Comparison of ENCODE assay signal across 17 cellular contexts in the genomic region with DNA sequence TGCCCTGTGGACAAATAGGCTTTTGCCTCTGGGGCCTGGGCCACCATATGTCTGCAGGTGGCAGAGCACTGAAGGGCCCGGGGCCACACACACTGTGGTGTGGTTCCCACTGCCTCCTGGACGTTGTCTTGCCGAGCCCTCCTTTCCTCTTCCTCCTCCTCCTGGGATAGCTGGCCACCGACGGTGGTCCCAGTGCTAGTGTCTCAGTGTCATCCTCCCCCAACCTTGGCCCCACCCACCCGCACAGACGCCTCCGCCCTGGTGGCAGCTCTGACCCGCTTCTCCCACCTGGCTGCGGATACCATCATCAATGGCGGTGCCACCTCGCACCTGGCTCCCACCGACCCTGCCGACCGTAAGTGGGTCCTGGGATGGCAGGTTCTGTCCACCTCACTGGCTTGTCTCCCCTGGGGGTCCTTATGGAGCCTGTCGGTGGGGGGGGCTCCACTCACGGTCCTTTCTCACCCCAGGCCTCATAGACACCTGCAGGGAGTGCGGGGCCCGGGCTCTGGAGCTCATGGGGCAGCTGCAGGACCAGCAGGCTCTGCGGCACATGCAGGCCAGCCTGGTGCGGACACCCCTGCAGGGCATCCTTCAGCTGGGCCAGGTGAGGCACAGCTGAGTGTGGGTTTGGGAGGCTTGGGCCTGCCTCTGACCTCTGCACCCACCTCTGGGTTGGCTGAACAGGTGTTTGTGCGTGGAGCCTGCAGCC. TPM values are rescaled to one million over a fixed set of nuclear protein-coding genes. Genes with fewer than 3 reads are reported as not detected.
DNase-seq lines count a peak whose midpoint lies in the region; ATAC-seq and TF ChIP-seq lines count a peak whose summit lies in the region.
"Had no signal": no experiment of that assay in that cellular context is flagged by ENCODE, and none has a peak within 500 bp of the region (broad histone marks: within the 10 kb centered on the region; RNA-seq: fewer than 3 reads in every experiment).

No MANE protein-coding gene starts in this region.

- no peaks in the 10 kb centered on the region for H3K27me3 Mint-ChIP-seq in T-helper 17 cell
- peaks cover 20% of the 10 kb centered on the region for H3K27me3 Mint-ChIP-seq in H9 (ENCODE audit: low read depth)
- H3K27me3 Mint-ChIP-seq: CD4-positive, alpha-beta memory T cell had no signal

- no peaks in the 10 kb centered on the region for H3K9me3 ChIP-seq in heart right ventricle
- no peaks in the 10 kb centered on the region for H3K9me3 ChIP-seq in T-helper 17 cell (ENCODE audit: control insufficient read depth, low read length, poor library complexity, severe bottlenecking)
- H3K9me3 ChIP-seq in H9 (ENCODE audit: control insufficient read depth, low read depth, low read length), result no peaks in the 10 kb centered on the region
- H3K9me3 ChIP-seq: SJSA1 had no signal

- H3K4me3 Mint-ChIP-seq in T-helper 17 cell, result peak overlapping the region; percentile 21
- H3K4me3 Mint-ChIP-seq in H9, result no peak overlapping the region
- H3K4me3 Mint-ChIP-seq: CD4-positive, alpha-beta memory T cell had no signal

- H3K23me2 ChIP-seq in H9 (ENCODE audit: insufficient read length, low read depth, low read length, poor library complexity, severe bottlenecking), result no peaks in the 10 kb centered on the region

- no peak overlapping the region for H3K4me3 ChIP-seq in heart right ventricle
- H3K4me3 ChIP-seq: SJSA1 had no signal

- no peaks in the 10 kb centered on the region for H3K79me2 ChIP-seq in H9 (ENCODE audit: insufficient read depth, low read length)

- WGBS in heart right ventricle, 2 donors, result 88% methylated on average over 20 to 22 of the region's 22 CpGs
- WGBS in H9 (ENCODE audit: extremely low coverage, insufficient read length, low lambda C conversion rate), result no CpG with 5 or more reads among the region's 22 CpGs

- H3K56ac ChIP-seq in H9 (ENCODE audit: insufficient read length, low read depth, low read length), result no peak overlapping the region

- DNase-seq in Right ventricle myocardium superior, result peak; percentile 45
- no peak for DNase-seq in heart right ventricle
- no peak for DNase-seq in T-helper 17 cell
- peak; percentile 59 for DNase-seq in islet precursor cell
- no peak for DNase-seq in substantia nigra (lab: John Stamatoyannopoulos, UW)
- no peak for DNase-seq in H9
- no peak for DNase-seq in DMS153 treated with DMSO at 0.1 percent for 48 hours (lab: John Stamatoyannopoulos, UW; ENCODE audit: unreplicated experiment)
- DNase-seq: CD4-positive, alpha-beta memory T cell; GOT3; NCI-H1417; NCI-H187; NCI-H345; NCI-H526; PC-3; RPMI8226 had no signal

- intact Hi-C loops in Right ventricle myocardium superior (cut with DNase I), result no loop called here
- intact Hi-C loops in heart right ventricle (cut with DNase I), result loop anchor here in 1 of 10 donors (10.0 kb wide), 1 partner anchor 64 kb away; no protein-coding TSS in a partner anchor

- no peak overlapping the region for H3K4me2 ChIP-seq in H9 (ENCODE audit: insufficient read depth, insufficient read length, low read length)
- H3K4me2 ChIP-seq: KMS-11 had no signal

- peaks cover 0 to 64% (median 0%) of the 10 kb centered on the region in 9 donors for H3K36me3 ChIP-seq in heart right ventricle

- no peak overlapping the region for H3K23ac ChIP-seq in H9 (ENCODE audit: insufficient read length, low read depth, low read length)

- ATAC-seq in Right ventricle myocardium superior (ENCODE audit: poor library complexity), result no peak
- no peak for ATAC-seq in heart right ventricle
- ATAC-seq in T-helper 17 cell, result no peak
- ATAC-seq: PC-3 had no signal

- H3K4me1 ChIP-seq in heart right ventricle (peaks cover 3 to 42% (median 33%) of the 10 kb centered on the region in 9 donors), H9 (ENCODE audit: insufficient read depth, low read length) (no peaks in the 10 kb centered on the region)

- H3T11ph ChIP-seq in H9 (ENCODE audit: low read length), result no peak overlapping the region

- no peak overlapping the region for H3K9ac ChIP-seq in H9 (ENCODE audit: extremely low read depth, insufficient read length, low read length)
- H3K9ac ChIP-seq: KMS-11 had no signal

- no peak overlapping the region for H3K27ac ChIP-seq in heart right ventricle
- H3K27ac ChIP-seq in substantia nigra (ENCODE audit: low read depth, low read length, poor library complexity, severe bottlenecking), result peak overlapping the region; percentile 80
- no peak overlapping the region for H3K27ac ChIP-seq in H9 (ENCODE audit: insufficient read length, low read depth, low read length)
- H3K27ac ChIP-seq: KMS-11, SJSA1 had no signal

- H4K8ac ChIP-seq in H9 (replicated peaks; ENCODE audit: insufficient read length, low read depth, low read length), result no peak overlapping the region

- no peak overlapping the region for H3K4ac ChIP-seq in H9 (ENCODE audit: low read depth, low read length)

- H4K20me1 ChIP-seq in H9 (ENCODE audit: control insufficient read depth, insufficient read depth, insufficient read length), result no peaks in the 10 kb centered on the region

- H3K9me3 Mint-ChIP-seq in H9, result no peaks in the 10 kb centered on the region
- H3K9me3 Mint-ChIP-seq: CD4-positive, alpha-beta memory T cell had no signal

- H3K27ac Mint-ChIP-seq in T-helper 17 cell, result no peak overlapping the region
- H3K27ac Mint-ChIP-seq in H9, result no peak overlapping the region

- H3K36me3 Mint-ChIP-seq in T-helper 17 cell (ENCODE audit: low read depth) (peaks cover 2% of the 10 kb centered on the region), H9 (ENCODE audit: insufficient read depth in 1 of 3, low read depth in 3 of 3) (peaks cover 0 to 6% (median 0%) of the 10 kb centered on the region in 3 experiments; a peak in 2 of 7 replicates)

- H3K14ac ChIP-seq in H9 (ENCODE audit: insufficient read depth, low read length), result no peak overlapping the region

- no peaks in the 10 kb centered on the region for H3K79me1 ChIP-seq in H9 (ENCODE audit: insufficient read depth, low read depth, low read length, poor library complexity, severe bottlenecking)

- no peak overlapping the region for H2BK120ac ChIP-seq in H9 (ENCODE audit: low read depth, low read length, poor library complexity, severe bottlenecking)

- H4K91ac ChIP-seq in H9 (ENCODE audit: insufficient read length, low read depth, low read length), result no peak overlapping the region

- no peak overlapping the region for H2BK12ac ChIP-seq in H9 (ENCODE audit: insufficient read length, low read depth, low read length)

- H3K27me3 ChIP-seq in heart right ventricle (no peaks in the 10 kb centered on the region), H9 (ENCODE audit: insufficient read depth, low read length) (no peaks in the 10 kb centered on the region)
- H3K27me3 ChIP-seq: SJSA1 had no signal

- no peak for TF ChIP-seq CTCF in heart right ventricle (IDR thresholded peaks at IDR 0.05)
- no peak for TF ChIP-seq CTCF in H9 (conservative IDR thresholded peaks at IDR 0.05)

- H2BK5ac ChIP-seq in H9 (ENCODE audit: insufficient read length, low read length), result no peak overlapping the region

- H2AFZ ChIP-seq in H9 (ENCODE audit: low read length), result no peak overlapping the region

- no peak overlapping the region for H2AK5ac ChIP-seq in H9 (ENCODE audit: insufficient read length, low read length)

- no peak overlapping the region for H2BK20ac ChIP-seq in H9 (ENCODE audit: low read depth, low read length, poor library complexity, severe bottlenecking)

- no peak overlapping the region for H3K18ac ChIP-seq in H9 (ENCODE audit: insufficient read length, low read depth, low read length)

- H3K4me1 Mint-ChIP-seq in T-helper 17 cell (peaks cover 2% of the 10 kb centered on the region), H9 (peaks cover 0 to 2% of the 10 kb centered on the region in 2 experiments; a peak in 1 of 4 replicates)

- H4K5ac ChIP-seq in H9 (ENCODE audit: insufficient read length, low read depth, low read length), result no peak overlapping the region

- no peak overlapping the region for H2BK15ac ChIP-seq in H9 (ENCODE audit: low read depth, low read length)

RNA-seq across cellular contexts. Expression of a gene that starts 23.5 kb away (rescaled TPM):
- total RNA-seq in Right ventricle myocardium superior (12.9 TPM), heart right ventricle (10 to 100 TPM; 13.7 to 26.4 (median 17.5) TPM), T-helper 17 cell (10 to 100 TPM; 61.5 to 67.4 TPM), H9 (2021) (17.4 and 20.0 TPM in 2 replicates)
- polyA plus RNA-seq in heart right ventricle, result 10 to 100 TPM; 25.9 to 37.7 TPM

RNA-seq across cellular contexts. Expression of a gene that starts 37.2 kb away (rescaled TPM):
- total RNA-seq in Right ventricle myocardium superior (23.9 TPM), heart right ventricle (10 to 100 TPM; 17.6 to 33.2 (median 19.8) TPM), T-helper 17 cell (10 to 100 TPM; 82.2 to 90.5 TPM), H9 (2021) (12.3 and 12.9 TPM in 2 replicates)
- 10 to 100 TPM; 16.4 to 26.7 TPM for polyA plus RNA-seq in heart right ventricle

Comparison
In these comparisons a context has a peak if more than half of its experiments do, and no peak if none do; other contexts are left out.
1. DNase-seq: peak in Right ventricle myocardium superior (single experiment) and islet precursor cell (single experiment); none in heart right ventricle (0 of 2), T-helper 17 cell (0 of 3), substantia nigra (0 of 49), H9 (single experiment) and DMS153 treated with DMSO at 0.1 percent for 48 hours (single experiment).